In the genomic region with DNA sequence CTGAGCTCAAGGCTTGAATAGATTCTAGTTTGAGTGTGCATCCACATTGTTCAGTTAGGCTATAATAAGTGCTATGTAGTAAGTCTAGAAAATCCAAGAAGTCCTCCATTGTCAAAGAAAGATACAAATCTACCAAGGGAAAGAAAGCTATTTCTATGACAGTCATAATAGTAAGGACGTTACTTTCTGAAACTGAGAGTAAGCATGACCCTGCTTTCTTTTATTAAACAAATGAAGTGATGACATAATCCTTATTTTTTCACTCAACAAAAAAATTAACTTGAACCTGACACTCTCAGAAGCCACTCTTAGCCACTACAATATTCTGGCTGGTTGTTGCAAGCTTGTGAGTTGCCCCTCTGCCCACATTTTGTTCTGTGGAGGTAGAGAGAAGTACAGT, we compare ENCODE assay signal across 18 cellular contexts. TPM values are rescaled to one million over a fixed set of nuclear protein-coding genes. Genes with fewer than 3 reads are reported as not detected.
DNase-seq lines count a peak whose midpoint lies in the region; ATAC-seq, FAIRE-seq and TF ChIP-seq lines count a peak whose summit lies in the region.
"Had no signal": no experiment of that assay in that cellular context is flagged by ENCODE, and none has a peak within 500 bp of the region (broad histone marks: within the 10 kb centered on the region; RNA-seq: fewer than 3 reads in every experiment).

No MANE protein-coding gene starts in this region.

- peak; percentile 13 for DNase-seq in GM06990 (ENCODE audit: extremely low read depth, insufficient read length)
- no peak for DNase-seq in GM18507 (ENCODE audit: extremely low spot score, insufficient read length, low read depth)
- DNase-seq in cortex of kidney (lab: John Stamatoyannopoulos, UW), result no peak
- no peak for DNase-seq in activated CD8-positive, alpha-beta T cell treated with anti-CD3 and anti-CD28 coated beads for 36 hours
- DNase-seq in DMS53 treated with DMSO at 0.1 percent for 48 hours (lab: John Stamatoyannopoulos, UW; ENCODE audit: unreplicated experiment), result no peak
- DNase-seq in GDM1 (lab: John Stamatoyannopoulos, UW), result no peak
- DNase-seq: Calu3; CD8-positive, alpha-beta T cell; DND-41; EL; KG1 had no signal

- no peaks in the 10 kb centered on the region for H3K27me3 ChIP-seq in GM06990 (replicated peaks; ENCODE audit: control insufficient read depth, insufficient read depth, low read length)

- H3K36me3 ChIP-seq in GM06990 (ENCODE audit: control insufficient read depth, insufficient read depth, low read length), result no peaks in the 10 kb centered on the region
- H3K36me3 ChIP-seq: BLaER1 treated with 17β-estradiol and CSF1 and Interleukin-3, amounts not matched to agents 10 nM and 100 nM; HAP-1 had no signal

- no peak for ATAC-seq in activated CD8-positive, alpha-beta T cell treated with anti-CD3 and anti-CD28 coated beads for 36 hours
- ATAC-seq: CD8-positive, alpha-beta T cell had no signal

- H3K9me3 Mint-ChIP-seq in activated CD8-positive, alpha-beta T cell treated with anti-CD3 and anti-CD28 coated beads for 36 hours, result no peaks in the 10 kb centered on the region
- H3K9me3 Mint-ChIP-seq: CD8-positive, alpha-beta T cell had no signal

- POLR2A ChIA-PET in activated CD8-positive, alpha-beta T cell treated with anti-CD3 and anti-CD28 coated beads for 36 hours (lab: Charles Lee), result no interaction called here

- H3K27ac Mint-ChIP-seq in activated CD8-positive, alpha-beta T cell treated with anti-CD3 and anti-CD28 coated beads for 36 hours, result no peak overlapping the region
- H3K27ac Mint-ChIP-seq: B cell; CD8-positive, alpha-beta T cell had no signal

- H3K27me3 Mint-ChIP-seq in activated CD8-positive, alpha-beta T cell treated with anti-CD3 and anti-CD28 coated beads for 36 hours, result no peaks in the 10 kb centered on the region
- H3K27me3 Mint-ChIP-seq: B cell had no signal

- no peak overlapping the region for H3K4me3 ChIP-seq in GM06990 (replicated peaks; ENCODE audit: low read depth, low read length)
- H3K4me3 ChIP-seq: BLaER1 treated with 17β-estradiol and CSF1 and Interleukin-3, amounts not matched to agents 10 nM and 100 nM; HAP-1 had no signal

- intact Hi-C loops in activated CD8-positive, alpha-beta T cell treated with anti-CD3 and anti-CD28 coated beads for 36 hours (cut with micrococcal nuclease), result no loop called here

- H3K4me1 Mint-ChIP-seq in activated CD8-positive, alpha-beta T cell treated with anti-CD3 and anti-CD28 coated beads for 36 hours (ENCODE audit: low read depth), result no peaks in the 10 kb centered on the region

- H3K36me3 Mint-ChIP-seq in activated CD8-positive, alpha-beta T cell treated with anti-CD3 and anti-CD28 coated beads for 36 hours (ENCODE audit: low read depth), result no peaks in the 10 kb centered on the region
- H3K36me3 Mint-ChIP-seq: CD8-positive, alpha-beta T cell had no signal

- peak; percentile 45 for FAIRE-seq in GM18507 (lab: Jason Lieb, UNC)
- FAIRE-seq: H1 had no signal

- H3K27ac ChIP-seq in VCaP, result peak overlapping the region; percentile 93
- H3K27ac ChIP-seq: BLaER1 treated with 17β-estradiol and CSF1 and Interleukin-3, amounts not matched to agents 10 nM and 100 nM had no signal

- H3K4me3 Mint-ChIP-seq in activated CD8-positive, alpha-beta T cell treated with anti-CD3 and anti-CD28 coated beads for 36 hours, result no peak overlapping the region
- H3K4me3 Mint-ChIP-seq: B cell; CD8-positive, alpha-beta T cell had no signal

- CTCF ChIA-PET in activated CD8-positive, alpha-beta T cell treated with anti-CD3 and anti-CD28 coated beads for 36 hours (lab: Charles Lee), result no interaction called here

- TF ChIP-seq CTCF in GM06990 (IDR thresholded peaks at IDR 0.05; ENCODE audit: insufficient read depth, low read length, poor library complexity, severe bottlenecking), result no peak
- no peak for TF ChIP-seq CTCF in VCaP (conservative IDR thresholded peaks at IDR 0.05)
- TF ChIP-seq CTCF in activated CD8-positive, alpha-beta T cell treated with anti-CD3 and anti-CD28 coated beads for 36 hours (IDR thresholded peaks at IDR 0.05), result no peak

RNA-seq across cellular contexts. Expression of gene AMELX, which starts 33.8 kb away (rescaled TPM):
- total RNA-seq in activated CD8-positive, alpha-beta T cell treated with anti-CD3 and anti-CD28 coated beads for 36 hours, result not detected
- total RNA-seq: A172; B cell; Calu3; CD8-positive, alpha-beta T cell; G401; H1 had no signal
